ENCODE assay signal across 6 cellular contexts in genomic region chr12:55706840-55707671, GRCh38. TPM values are rescaled to one million over a fixed set of nuclear protein-coding genes. Genes with fewer than 3 reads are reported as not detected.
DNase-seq lines count a peak whose midpoint lies in the region; ATAC-seq and TF ChIP-seq lines count a peak whose summit lies in the region.

No MANE protein-coding gene starts in this region.

- H2AFZ ChIP-seq in Loucy (ENCODE audit: low read length) (0 out of 2 replicates have a peak overlapping the region, but pooled peaks have one; percentile 17), OCI-LY7 (ENCODE audit: low read length) (no peak overlapping the region)

- no peaks in the 10 kb centered on the region for H3K27me3 ChIP-seq in Loucy (ENCODE audit: insufficient read depth, low read length, poor library complexity, severe bottlenecking)
- no peaks in the 10 kb centered on the region for H3K27me3 ChIP-seq in ovary

- H3K36me3 ChIP-seq in Loucy (ENCODE audit: insufficient read depth, low read length) (no peaks in the 10 kb centered on the region), ovary (no peaks in the 10 kb centered on the region), OCI-LY7 (ENCODE audit: insufficient read depth, low read length) (no peaks in the 10 kb centered on the region)

- no peak overlapping the region for H3K9ac ChIP-seq in Loucy (ENCODE audit: low read depth, low read length, poor library complexity, severe bottlenecking)

- CTCF ChIA-PET in OCI-LY7 (lab: Charles Lee; ENCODE audit: unreplicated experiment): interaction anchor here (0.9 to 1.4 kb wide), 3 partner anchors 9 to 33 kb away, joined by 3 to 5 read pairs (median 5); partner anchors contain the start of gene BLOC1S1

- H3K4me3 ChIP-seq in Loucy (ENCODE audit: low read length, poor library complexity, severe bottlenecking) (peak overlapping the region; percentile 56), choroid plexus epithelial cell (ENCODE audit: low read depth, low read length) (peak overlapping the region; percentile 38), ovary (peak overlapping the region; percentile 55), OCI-LY7 (ENCODE audit: low read depth, low read length, poor library complexity, severe bottlenecking) (no peak overlapping the region)

- peak overlapping the region in 1 of 2 donors; percentile 5 for H3K27ac ChIP-seq in ovary
- H3K27ac ChIP-seq in OCI-LY7 (ENCODE audit: low read depth, low read length, poor library complexity, severe bottlenecking): no peak overlapping the region

- no peaks in the 10 kb centered on the region for H3F3A ChIP-seq in Loucy (ENCODE audit: low read depth)

- H3K4me2 ChIP-seq in Loucy (ENCODE audit: low read depth, low read length, poor library complexity, severe bottlenecking) (peak overlapping the region; percentile 93), OCI-LY7 (ENCODE audit: low read length) (no peak overlapping the region)

- H4K20me1 ChIP-seq in Loucy (ENCODE audit: insufficient read depth, low read length, poor library complexity, severe bottlenecking) (no peaks in the 10 kb centered on the region), OCI-LY7 (ENCODE audit: insufficient read depth, low read length) (no peaks in the 10 kb centered on the region)

- no TSS peak for BruUV-seq in OCI-LY7 (replicated peaks; lab: Mats Ljungman, UMichigan)

- intact Hi-C loops in ovary (cut with DNase I) (no loop called here), OCI-LY7 (cut with micrococcal nuclease; ENCODE audit: unreplicated experiment) (no loop called here)

- 8 to 10% (median 9%) methylated on average over 23 of the region's 23 CpGs for WGBS in ovary, 3 donors

- POLR2A ChIA-PET in OCI-LY7 (lab: Charles Lee): interaction anchor here (0.5 to 1.9 kb wide), 3 partner anchors 9 to 165 kb away, joined by 3 to 7 read pairs (median 3); partner anchors contain the start of gene BLOC1S1

- H3K4me1 ChIP-seq in Loucy (ENCODE audit: insufficient read depth, low read length, poor library complexity, severe bottlenecking): peaks cover 14% of the 10 kb centered on the region
- H3K4me1 ChIP-seq in ovary (ENCODE audit: insufficient read depth): peaks cover 5% of the 10 kb centered on the region
- H3K4me1 ChIP-seq in OCI-LY7 (ENCODE audit: insufficient read depth, low read length, poor library complexity, severe bottlenecking): peaks cover 19% of the 10 kb centered on the region

- H3K9me3 ChIP-seq in Loucy (ENCODE audit: insufficient read depth, low read depth, low read length) (no peaks in the 10 kb centered on the region), ovary (no peaks in the 10 kb centered on the region), OCI-LY7 (ENCODE audit: low read length) (no peaks in the 10 kb centered on the region)

- ATAC-seq in GM21825 (IDR thresholded peaks at IDR 0.05; ENCODE audit: unreplicated experiment) (no peak), HG03439 (IDR thresholded peaks at IDR 0.05; ENCODE audit: unreplicated experiment) (no peak)

- no peaks in the 10 kb centered on the region for H3K79me2 ChIP-seq in Loucy (ENCODE audit: insufficient read depth, low read length)
- H3K79me2 ChIP-seq in OCI-LY7 (ENCODE audit: insufficient read depth, low read depth, low read length): no peaks in the 10 kb centered on the region

- DNase-seq in choroid plexus epithelial cell (ENCODE audit: low read depth) (no peak), ovary (peak in 1 of 5 donors; percentile 52), OCI-LY7 (ENCODE audit: low spot score) (no peak)

- no peaks in the 10 kb centered on the region for H3K9me2 ChIP-seq in Loucy (replicated peaks; ENCODE audit: low read depth, low read length)
- no peaks in the 10 kb centered on the region for H3K9me2 ChIP-seq in OCI-LY7 (ENCODE audit: insufficient read depth, low read length)

- TF ChIP-seq POLR2A in ovary (IDR thresholded peaks at IDR 0.05): no peak

- TF ChIP-seq CTCF in Loucy (conservative IDR thresholded peaks at IDR 0.05; ENCODE audit: low read length) (no peak), choroid plexus epithelial cell (conservative IDR thresholded peaks at IDR 0.05; ENCODE audit: low read depth, low read length) (no peak), ovary (IDR thresholded peaks at IDR 0.05) (no peak), OCI-LY7 (conservative IDR thresholded peaks at IDR 0.05; ENCODE audit: low read length) (no peak)

- TF ChIP-seq EP300 in ovary (IDR thresholded peaks at IDR 0.05): no peak

RNA-seq across cellular contexts. Expression of gene ITGA7, which starts 0.6 kb away (rescaled TPM):
- 10 to 100 TPM in 5 of 7 donors, 1 to 10 TPM in 2; 4.9 to 69.6 (median 25.9) TPM for total RNA-seq in ovary
- 10 to 100 TPM; 19.5 to 38.3 TPM for polyA plus RNA-seq in ovary
- 1.5 and 2.3 TPM in 2 replicates for total RNA-seq in OCI-LY7 (2014; rRNA removed; shearing (Covaris generic))
- total RNA-seq in OCI-LY7 (2022): 3.3 and 4.0 TPM in 2 replicates

RNA-seq across cellular contexts. Expression of gene BLOC1S1, which starts 8.8 kb away (rescaled TPM):
- total RNA-seq in ovary (100 to 1,000 TPM in 4 of 7 donors, 10 to 100 TPM in 3; 96.0 to 143 (median 120) TPM), OCI-LY7 (2022) (152 and 159 TPM in 2 replicates)
- 100 to 1,000 TPM; 101 to 214 TPM for polyA plus RNA-seq in ovary
- 139 and 161 TPM in 2 replicates for total RNA-seq in OCI-LY7 (2014; rRNA removed; shearing (Covaris generic))

RNA-seq across cellular contexts. Expression of gene RDH5, which starts 13.1 kb away (rescaled TPM):
- 1 to 10 TPM; 3.7 to 8.9 (median 7.2) TPM for total RNA-seq in ovary
- 1 to 10 TPM; 5.1 to 5.9 TPM for polyA plus RNA-seq in ovary
- 6.2 and 8.9 TPM in 2 replicates for total RNA-seq in OCI-LY7 (2014; rRNA removed; shearing (Covaris generic))
- 19.6 and 20.1 TPM in 2 replicates for total RNA-seq in OCI-LY7 (2022)

RNA-seq across cellular contexts. Expression of gene CD63, which starts 21.8 kb away (rescaled TPM):
- total RNA-seq in ovary (100 to 1,000 TPM; 406 to 954 (median 762) TPM), OCI-LY7 (2022) (112 and 130 TPM in 2 replicates)
- polyA plus RNA-seq in ovary: 1,000 to 10,000 TPM in 1 of 2 donors, 100 to 1,000 TPM in 1; 676 to 1,943 TPM
- total RNA-seq in OCI-LY7 (2014; rRNA removed; shearing (Covaris generic)): 102 and 143 TPM in 2 replicates

RNA-seq across cellular contexts. Expression of gene GDF11, which starts 35.9 kb away (rescaled TPM):
- 10 to 100 TPM in 4 of 7 donors, 1 to 10 TPM in 3; 2.2 to 27.7 (median 12.3) TPM for total RNA-seq in ovary
- 1 to 10 TPM; 3.4 to 8.0 TPM for polyA plus RNA-seq in ovary
- 4.5 and 5.2 TPM in 2 replicates for total RNA-seq in OCI-LY7 (2014; rRNA removed; shearing (Covaris generic))
- 18.0 and 19.9 TPM in 2 replicates for total RNA-seq in OCI-LY7 (2022)
